11 cellular contexts compared by ENCODE assay signal in genomic region chr16:86931410-86931941, GRCh38.
DNase-seq lines count a peak whose midpoint lies in the region; ATAC-seq, FAIRE-seq and TF ChIP-seq lines count a peak whose summit lies in the region.
"Had no signal": no experiment of that assay in that cellular context is flagged by ENCODE, and none has a peak within 500 bp of the region (broad histone marks: within the 10 kb centered on the region; RNA-seq: fewer than 3 reads in every experiment).

No MANE protein-coding gene starts in this region.

- H3K4me1 ChIP-seq in liver (ENCODE audit: control insufficient read depth in 4 of 4, insufficient read depth in 4 of 4, low read length in 3 of 4) (peaks cover 0 to 3% (median 2%) of the 10 kb centered on the region in 4 donors), HepG2 (ENCODE audit: insufficient read depth, low read length) (no peaks in the 10 kb centered on the region)
- H3K4me1 ChIP-seq: A549 had no signal

- no peaks in the 10 kb centered on the region; the same call in 1 of the 2 replicates for H4K20me1 ChIP-seq in HepG2 (ENCODE audit: insufficient read depth, low read length)

- TF ChIP-seq CTCF in liver (IDR thresholded peaks at IDR 0.05; ENCODE audit: low read depth, low read length, missing input control), result no peak
- no peak for TF ChIP-seq CTCF in HepG2 (CRISPR knock-in tag; IDR thresholded peaks at IDR 0.05)
- TF ChIP-seq CTCF in coronary artery (IDR thresholded peaks at IDR 0.05), result no peak

- H3K27ac ChIP-seq in liver (ENCODE audit: low read depth in 1 of 2, low read length in 2 of 2), result no peak overlapping the region
- H3K27ac ChIP-seq in HepG2 (ENCODE audit: extremely low read length, insufficient read depth, low read length), result no peak overlapping the region
- H3K27ac ChIP-seq in coronary artery, result peak overlapping the region; percentile 31 to 42
- H3K27ac ChIP-seq: A549 had no signal

- 58% methylated on average over 26 of the region's 26 CpGs for WGBS in liver
- WGBS in HepG2 (ENCODE audit: low lambda C conversion rate), result 42% methylated on average over 19 of the region's 26 CpGs

- no peaks in the 10 kb centered on the region for H3K79me2 ChIP-seq in HepG2 (ENCODE audit: insufficient read depth, low read length)

- no TSS peak for BruUV-seq in HepG2 (replicated peaks; lab: Mats Ljungman, UMichigan)

- H3K9ac ChIP-seq in liver (ENCODE audit: low read depth in 1 of 2, low read length in 2 of 2), result no peak overlapping the region
- no peak overlapping the region for H3K9ac ChIP-seq in HepG2 (ENCODE audit: insufficient read depth, low read depth, low read length)

- peaks cover 0 to 16% (median 2%) of the 10 kb centered on the region in 4 donors for H3K27me3 ChIP-seq in liver (ENCODE audit: control insufficient read depth in 4 of 4, insufficient read depth in 4 of 4, low read length in 3 of 4)
- peaks cover 4 to 55% of the 10 kb centered on the region in 2 experiments for H3K27me3 ChIP-seq in HepG2 (ENCODE audit: control insufficient read depth in 1 of 2, insufficient read depth in 2 of 2, low read length in 2 of 2)

- H2AFZ ChIP-seq in HepG2 (ENCODE audit: low read length), result no peak overlapping the region

- DNase-seq in HepG2 (ENCODE audit: low spot score) (no peak), coronary artery (ENCODE audit: low spot score) (peak; percentile 82), kidney glomerular epithelial cell (lab: John Stamatoyannopoulos, UW) (peak; percentile 36), NCI-H1092 treated with DMSO at 0.1 percent for 48 hours (lab: John Stamatoyannopoulos, UW) (no peak), DMS79 treated with DMSO at 0.1 percent for 48 hours (lab: John Stamatoyannopoulos, UW) (no peak)
- DNase-seq in stimulated activated CD4-positive, alpha-beta T cell treated with anti-CD3 and anti-CD28 coated beads, Interleukin-4, amount 100 ng/mL, for 4 hours, result no peak

- FAIRE-seq in HepG2 (lab: Jason Lieb, UNC), result no peak
- FAIRE-seq: A549, GM12892 had no signal

- TF ChIP-seq RAD21 in liver (IDR thresholded peaks at IDR 0.05), result no peak
- no peak for TF ChIP-seq RAD21 in HepG2 (CRISPR knock-in tag; IDR thresholded peaks at IDR 0.05)

- no peak for TF ChIP-seq EP300 in HepG2 (IDR thresholded peaks at IDR 0.05; ENCODE audit: low read depth in 2 of 2, low read length in 2 of 2)
- no peak for TF ChIP-seq EP300 in HepG2 (CRISPR knock-in tag; IDR thresholded peaks at IDR 0.05; ENCODE audit: borderline replicate concordance)

- in situ Hi-C loops in HepG2 (cut with HindIII; ENCODE audit: extremely low pct_ligation_motif_present, low pct_unique_long_range_greater_than_20kb), result no loop called here

- intact Hi-C loops in HepG2 (cut with micrococcal nuclease; ENCODE audit: unreplicated experiment), result no loop called here

- ATAC-seq in HepG2 (no peak), GM19452 (IDR thresholded peaks at IDR 0.05; ENCODE audit: unreplicated experiment) (no peak)
- ATAC-seq: A549, esophagus mucosa had no signal

- H3K36me3 ChIP-seq in liver (ENCODE audit: control insufficient read depth in 4 of 4, insufficient read depth in 3 of 4, low read depth in 1 of 4, low read length in 3 of 4), result no peaks in the 10 kb centered on the region
- no peaks in the 10 kb centered on the region for H3K36me3 ChIP-seq in HepG2 (replicated peaks in 1 of 2; ENCODE audit: control insufficient read depth in 1 of 2, insufficient read depth in 2 of 2, low read length in 2 of 2)

- H3K9me3 ChIP-seq in liver (ENCODE audit: control insufficient read depth in 4 of 4, low read length in 3 of 4), result peaks cover 0 to 6% (median 0%) of the 10 kb centered on the region in 4 donors
- H3K9me3 ChIP-seq in HepG2 (ENCODE audit: low read length), result no peaks in the 10 kb centered on the region
- H3K9me3 ChIP-seq: A549 had no signal

- no peak for TF ChIP-seq POLR2A in HepG2 (IDR thresholded peaks at IDR 0.05; ENCODE audit: insufficient read depth in 1 of 2, low read depth in 2 of 2, low read length in 2 of 2)

- H3K4me3 ChIP-seq in liver (ENCODE audit: low read depth in 1 of 3, low read length in 3 of 3), result no peak overlapping the region
- H3K4me3 ChIP-seq in HepG2 (replicated peaks in 1 of 3; ENCODE audit: insufficient read depth in 1 of 3, low read depth in 2 of 3, low read length in 3 of 3), result no peak overlapping the region
- peak overlapping the region; percentile 52 for H3K4me3 ChIP-seq in coronary artery
- H3K4me3 ChIP-seq: A549 had no signal

- POLR2A ChIA-PET in HepG2 (lab: Yijun Ruan, JAX), result no interaction called here

- CTCF ChIA-PET in HepG2 (lab: Yijun Ruan, JAX; ENCODE audit: low intra/inter-chr PET ratio, low total read pairs), result no interaction called here

- no peak overlapping the region for H3K4me2 ChIP-seq in HepG2 (ENCODE audit: low read depth, low read length)
- H3K4me2 ChIP-seq: A549 had no signal

TF ChIP-seq in liver, 16 proteins besides CTCF, POLR2A, EP300 and RAD21:
- TF ChIP-seq NR2F2 (IDR thresholded peaks at IDR 0.05) (peak; percentile 56), FOXA2 (IDR thresholded peaks at IDR 0.05) (no peak)

TF ChIP-seq in HepG2, 621 proteins besides CTCF, POLR2A, EP300 and RAD21:
- TF ChIP-seq EEA1 (CRISPR knock-in tag; IDR thresholded peaks at IDR 0.05; ENCODE audit: borderline replicate concordance), result no peak
- no peak for TF ChIP-seq TBL1XR1 (IDR thresholded peaks at IDR 0.05; ENCODE audit: borderline replicate concordance, low read length, partially characterized antibody)
- TF ChIP-seq, protein P1, sequence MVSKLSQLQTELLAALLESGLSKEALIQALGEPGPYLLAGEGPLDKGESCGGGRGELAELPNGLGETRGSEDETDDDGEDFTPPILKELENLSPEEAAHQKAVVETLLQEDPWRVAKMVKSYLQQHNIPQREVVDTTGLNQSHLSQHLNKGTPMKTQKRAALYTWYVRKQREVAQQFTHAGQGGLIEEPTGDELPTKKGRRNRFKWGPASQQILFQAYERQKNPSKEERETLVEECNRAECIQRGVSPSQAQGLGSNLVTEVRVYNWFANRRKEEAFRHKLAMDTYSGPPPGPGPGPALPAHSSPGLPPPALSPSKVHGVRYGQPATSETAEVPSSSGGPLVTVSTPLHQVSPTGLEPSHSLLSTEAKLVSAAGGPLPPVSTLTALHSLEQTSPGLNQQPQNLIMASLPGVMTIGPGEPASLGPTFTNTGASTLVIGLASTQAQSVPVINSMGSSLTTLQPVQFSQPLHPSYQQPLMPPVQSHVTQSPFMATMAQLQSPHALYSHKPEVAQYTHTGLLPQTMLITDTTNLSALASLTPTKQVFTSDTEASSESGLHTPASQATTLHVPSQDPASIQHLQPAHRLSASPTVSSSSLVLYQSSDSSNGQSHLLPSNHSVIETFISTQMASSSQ (IDR thresholded peaks at IDR 0.05; ENCODE audit: low read depth), result no peak
- TF ChIP-seq, protein P1 (CRISPR knock-in tag; IDR thresholded peaks at IDR 0.05; ENCODE audit: borderline replicate concordance), result no peak
- TF ChIP-seq GLI4 (CRISPR knock-in tag; IDR thresholded peaks at IDR 0.05; ENCODE audit: borderline replicate concordance), result no peak
- TF ChIP-seq NCOA5 (CRISPR knock-in tag; IDR thresholded peaks at IDR 0.05), result no peak
- TF ChIP-seq ARID2 (CRISPR knock-in tag; IDR thresholded peaks at IDR 0.05; ENCODE audit: borderline replicate concordance), result no peak
- no peak for TF ChIP-seq HNF4G (IDR thresholded peaks at IDR 0.05; ENCODE audit: borderline replicate concordance, low read depth, low read length)
- no peak for TF ChIP-seq HNF4G (CRISPR knock-in tag; IDR thresholded peaks at IDR 0.05; ENCODE audit: borderline replicate concordance, low read depth)
- TF ChIP-seq NR3C1 (CRISPR knock-in tag; IDR thresholded peaks at IDR 0.05), result no peak
- TF ChIP-seq ZBTB44 (CRISPR knock-in tag; IDR thresholded peaks at IDR 0.05), result no peak
- TF ChIP-seq ZNF451 (CRISPR knock-in tag; IDR thresholded peaks at IDR 0.05), result no peak
- TF ChIP-seq SOX6 (IDR thresholded peaks at IDR 0.05), result no peak
- no peak for TF ChIP-seq SOX6 (CRISPR knock-in tag; IDR thresholded peaks at IDR 0.05)

Comparison
In these comparisons a context has a peak if more than half of its experiments do, and no peak if none do; other contexts are left out.
1. H3K27ac ChIP-seq: peak in coronary artery (2 of 2); none in liver (0 of 2) and HepG2 (single experiment).
2. DNase-seq: peak in coronary artery (single experiment) and kidney glomerular epithelial cell (single experiment); none in HepG2 (single experiment), stimulated activated CD4-positive, alpha-beta T cell treated with anti-CD3 and anti-CD28 coated beads, Interleukin-4, amount 100 ng/mL, for 4 hours (0 of 2), NCI-H1092 treated with DMSO at 0.1 percent for 48 hours (single experiment) and DMS79 treated with DMSO at 0.1 percent for 48 hours (single experiment).